In the genomic region with DNA sequence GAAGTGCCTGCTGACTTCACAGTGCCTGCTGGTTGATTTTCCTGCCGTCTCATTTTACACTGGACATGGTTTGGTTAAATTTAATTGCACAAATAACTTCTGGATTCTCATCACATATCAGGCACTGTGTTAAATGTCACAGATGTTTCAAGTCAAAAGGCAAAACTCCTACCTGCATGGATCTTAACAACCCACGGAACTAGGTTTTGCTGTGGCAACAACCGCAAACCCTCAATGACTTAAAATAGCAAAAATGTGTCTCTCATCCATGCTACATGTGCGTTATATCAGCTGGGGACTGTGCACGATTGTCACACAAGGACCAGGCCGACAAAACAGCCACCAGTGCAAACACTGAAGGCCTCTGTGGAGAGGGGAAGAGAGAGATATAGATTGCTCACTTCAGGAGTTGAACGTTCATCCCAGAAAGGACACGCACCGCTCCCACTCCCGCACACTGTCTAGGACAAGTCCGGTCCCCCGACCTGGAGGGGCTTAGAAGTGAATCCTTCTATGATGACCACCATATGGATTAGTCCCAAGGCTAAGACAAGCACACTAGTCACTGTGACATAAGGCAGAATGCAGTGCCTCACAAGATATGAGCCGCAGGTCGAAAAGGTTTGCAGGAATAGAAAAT, we compare ENCODE assay signal across 28 cellular contexts.
"Had no signal": no experiment of that assay in that cellular context is flagged by ENCODE, and none has a peak within 500 bp of the region (broad histone marks: within the 10 kb centered on the region; RNA-seq: fewer than 3 reads in every experiment).

No MANE protein-coding gene starts in this region.

- H3K27ac ChIP-seq: heart right ventricle, hepatocyte, left lung, lower lobe of right lung, prostate gland, skin epidermis, tibial nerve, upper lobe of left lung, vagina had no signal

- H3K4me1 ChIP-seq: heart right ventricle, left lung, lower lobe of right lung, prostate gland, tibial nerve, upper lobe of left lung, vagina had no signal

- H2AFZ ChIP-seq: hepatocyte had no signal

- H3K27me3 Mint-ChIP-seq: naive B cell; stimulated activated naive CD8-positive, alpha-beta T cell treated with anti-CD3 and anti-CD28 coated beads, Interleukin-15, Interleukin-2, amounts not matched to agents 100 ng/mL and 50 ng/mL, for 24 hours had no signal

- H3K9me3 Mint-ChIP-seq: natural killer cell treated with Interleukin-12 subunit alpha and Interleukin-12 subunit beta and Interleukin-15 and Interleukin-18, amount 100 ng/mL, for 72 hours; neural crest cell; stimulated activated naive CD8-positive, alpha-beta T cell treated with anti-CD3 and anti-CD28 coated beads, Interleukin-15, Interleukin-2, amounts not matched to agents 100 ng/mL and 50 ng/mL, for 24 hours had no signal

- H3K9me3 ChIP-seq: heart right ventricle, left lung, lower lobe of right lung, prostate gland, tibial nerve, upper lobe of left lung, vagina had no signal

- H3K4me2 ChIP-seq: hepatocyte had no signal

- ATAC-seq: heart right ventricle, left cardiac atrium, left lung, lower lobe of right lung, right cardiac atrium, sciatic nerve had no signal

- H3K27ac Mint-ChIP-seq: mesothelial cell of epicardium; natural killer cell treated with Interleukin-12 subunit alpha and Interleukin-12 subunit beta and Interleukin-15 and Interleukin-18, amount 100 ng/mL, for 72 hours; stimulated activated naive CD8-positive, alpha-beta T cell treated with anti-CD3 and anti-CD28 coated beads, Interleukin-15, Interleukin-2, amounts not matched to agents 100 ng/mL and 50 ng/mL, for 24 hours had no signal

- H3K27me3 ChIP-seq: hepatocyte, left lung, upper lobe of left lung, vagina had no signal

- FAIRE-seq: keratinocyte had no signal

- H3K4me1 Mint-ChIP-seq: mesothelial cell of epicardium, naive B cell had no signal

- H3K79me2 ChIP-seq: hepatocyte had no signal

- H3K4me3 ChIP-seq: heart right ventricle, hepatocyte, left lung, lower lobe of right lung, prostate gland, skin epidermis, tibial nerve, upper lobe of left lung, vagina had no signal

- H3K4me3 Mint-ChIP-seq: mesothelial cell of epicardium; natural killer cell treated with Interleukin-12 subunit alpha and Interleukin-12 subunit beta and Interleukin-15 and Interleukin-18, amount 100 ng/mL, for 72 hours; neural crest cell; stimulated activated naive CD8-positive, alpha-beta T cell treated with anti-CD3 and anti-CD28 coated beads, Interleukin-15, Interleukin-2, amounts not matched to agents 100 ng/mL and 50 ng/mL, for 24 hours had no signal

- H3K36me3 Mint-ChIP-seq: mesothelial cell of epicardium; natural killer cell treated with Interleukin-12 subunit alpha and Interleukin-12 subunit beta and Interleukin-15 and Interleukin-18, amount 100 ng/mL, for 72 hours had no signal

- H3K36me3 ChIP-seq: heart right ventricle, left lung, lower lobe of right lung, prostate gland, tibial nerve, upper lobe of left lung, vagina had no signal

- DNase-seq: heart right ventricle; kidney glomerular epithelial cell; left cardiac atrium; left lung; lower lobe of right lung; mammary epithelial cell; mesenchymal stem cell; naive B cell; retina; right cardiac atrium; stimulated activated CD4-positive, alpha-beta T cell treated with anti-CD3 and anti-CD28 coated beads, Interleukin-12 subunit alpha, Interleukin-12 subunit beta, amount 100 ng/mL, for 4 hours; stimulated activated CD4-positive, alpha-beta T cell treated with anti-CD3 and anti-CD28 coated beads, Interleukin-15, amount 100 ng/mL, for 24 hours; stimulated activated CD4-positive, alpha-beta T cell treated with anti-CD3 and anti-CD28 coated beads, Interleukin-2, amount 100 ng/mL, for 24 hours; stimulated activated CD4-positive, alpha-beta T cell treated with anti-CD3 and anti-CD28 coated beads, Interleukin-4, amount 100 ng/mL, for 1 hour; stimulated activated naive CD4-positive, alpha-beta T cell; substantia nigra had no signal
